In genomic region chr11:106156290-106156937, GRCh38 we compare ENCODE assay signal across 8 cellular contexts.
DNase-seq lines count a peak whose midpoint lies in the region; ATAC-seq and TF ChIP-seq lines count a peak whose summit lies in the region.

No MANE protein-coding gene starts in this region.

- H3K4me3 ChIP-seq in colonic mucosa, result no peak overlapping the region

- no peak overlapping the region for H3K9ac ChIP-seq in colonic mucosa (ENCODE audit: low read depth in 2 of 2, low read length in 2 of 2)

- H3K36me3 Mint-ChIP-seq in activated CD8-positive, alpha-beta T cell treated with anti-CD3 and anti-CD28 coated beads for 36 hours (ENCODE audit: low read depth), result no peaks in the 10 kb centered on the region
- no peaks in the 10 kb centered on the region for H3K36me3 Mint-ChIP-seq in activated CD8-positive, alpha-beta T cell treated with anti-CD3 and anti-CD28 coated beads, Interleukin-2, amount 10 ng/mL, durations not matched to agents 7 days and 5 days (ENCODE audit: low read depth)

- H3K36me3 ChIP-seq in colonic mucosa, result no peaks in the 10 kb centered on the region

- ATAC-seq in activated CD8-positive, alpha-beta T cell treated with anti-CD3 and anti-CD28 coated beads for 36 hours, result peak; percentile 39
- no peak for ATAC-seq in activated CD8-positive, alpha-beta T cell treated with anti-CD3 and anti-CD28 coated beads, Interleukin-2, amount 10 ng/mL, durations not matched to agents 7 days and 5 days
- ATAC-seq in HG02610 (IDR thresholded peaks at IDR 0.05; ENCODE audit: unreplicated experiment), result peak; percentile 56
- no peak for ATAC-seq in HG02840 (IDR thresholded peaks at IDR 0.05; ENCODE audit: low FRiP score, unreplicated experiment)

- no peak overlapping the region for H3K4me3 Mint-ChIP-seq in activated CD8-positive, alpha-beta T cell treated with anti-CD3 and anti-CD28 coated beads for 36 hours
- no peak overlapping the region for H3K4me3 Mint-ChIP-seq in activated CD8-positive, alpha-beta T cell treated with anti-CD3 and anti-CD28 coated beads, Interleukin-2, amount 10 ng/mL, durations not matched to agents 7 days and 5 days

- peaks cover 3% of the 10 kb centered on the region for H3K4me1 Mint-ChIP-seq in activated CD8-positive, alpha-beta T cell treated with anti-CD3 and anti-CD28 coated beads for 36 hours (ENCODE audit: low read depth)
- H3K4me1 Mint-ChIP-seq in activated CD8-positive, alpha-beta T cell treated with anti-CD3 and anti-CD28 coated beads, Interleukin-2, amount 10 ng/mL, durations not matched to agents 7 days and 5 days (ENCODE audit: low read depth), result peaks cover 4% of the 10 kb centered on the region

- no peaks in the 10 kb centered on the region for H3K9me3 Mint-ChIP-seq in activated CD8-positive, alpha-beta T cell treated with anti-CD3 and anti-CD28 coated beads for 36 hours
- no peaks in the 10 kb centered on the region for H3K9me3 Mint-ChIP-seq in activated CD8-positive, alpha-beta T cell treated with anti-CD3 and anti-CD28 coated beads, Interleukin-2, amount 10 ng/mL, durations not matched to agents 7 days and 5 days (ENCODE audit: insufficient read depth)

- POLR2A ChIA-PET in activated CD8-positive, alpha-beta T cell treated with anti-CD3 and anti-CD28 coated beads for 36 hours (lab: Charles Lee), result no interaction called here
- POLR2A ChIA-PET in activated CD8-positive, alpha-beta T cell treated with anti-CD3 and anti-CD28 coated beads, Interleukin-2, amount 10 ng/mL, durations not matched to agents 7 days and 5 days (lab: Charles Lee), result no interaction called here

- no peaks in the 10 kb centered on the region for H3K9me3 ChIP-seq in colonic mucosa

- H3K27ac Mint-ChIP-seq in activated CD8-positive, alpha-beta T cell treated with anti-CD3 and anti-CD28 coated beads for 36 hours, result no peak overlapping the region
- no peak overlapping the region for H3K27ac Mint-ChIP-seq in activated CD8-positive, alpha-beta T cell treated with anti-CD3 and anti-CD28 coated beads, Interleukin-2, amount 10 ng/mL, durations not matched to agents 7 days and 5 days

- CTCF ChIA-PET in activated CD8-positive, alpha-beta T cell treated with anti-CD3 and anti-CD28 coated beads for 36 hours (lab: Charles Lee), result interaction anchor here (0.7 to 1.4 kb wide), 8 partner anchors 18 to 1533 kb away, joined by 3 to 5 read pairs (median 3); no protein-coding TSS in a partner anchor
- CTCF ChIA-PET in activated CD8-positive, alpha-beta T cell treated with anti-CD3 and anti-CD28 coated beads, Interleukin-2, amount 10 ng/mL, durations not matched to agents 7 days and 5 days (lab: Charles Lee), result interaction anchor here (0.7 to 1.5 kb wide), 4 partner anchors 28 to 1255 kb away, joined by 3 to 4 read pairs (median 3); no protein-coding TSS in a partner anchor

- DNase-seq in activated CD8-positive, alpha-beta T cell treated with anti-CD3 and anti-CD28 coated beads for 36 hours, result peak; percentile 24
- DNase-seq in activated CD8-positive, alpha-beta T cell treated with anti-CD3 and anti-CD28 coated beads, Interleukin-2, amount 10 ng/mL, durations not matched to agents 7 days and 5 days, result no peak
- DNase-seq in NCI-H2227 treated with DMSO at 0.1 percent for 48 hours (lab: John Stamatoyannopoulos, UW) (peak; percentile 38), colonic mucosa (peak; percentile 19), mucosa of gallbladder (ENCODE audit: low spot score) (peak; percentile 42)
- no peak for DNase-seq in activated CD8-positive, alpha-beta memory T cell treated with anti-CD3 and anti-CD28 coated beads for 24 hours

- no peaks in the 10 kb centered on the region for H3K4me1 ChIP-seq in colonic mucosa

- TF ChIP-seq CTCF in activated CD8-positive, alpha-beta T cell treated with anti-CD3 and anti-CD28 coated beads for 36 hours (IDR thresholded peaks at IDR 0.05), result peak; percentile 56
- TF ChIP-seq CTCF in colonic mucosa (IDR thresholded peaks at IDR 0.05), result no peak

- H3K27me3 Mint-ChIP-seq in activated CD8-positive, alpha-beta T cell treated with anti-CD3 and anti-CD28 coated beads for 36 hours, result peaks cover 8% of the 10 kb centered on the region
- H3K27me3 Mint-ChIP-seq in activated CD8-positive, alpha-beta T cell treated with anti-CD3 and anti-CD28 coated beads, Interleukin-2, amount 10 ng/mL, durations not matched to agents 7 days and 5 days (ENCODE audit: low read depth), result no peaks in the 10 kb centered on the region

- H3K27me3 ChIP-seq in colonic mucosa, result no peaks in the 10 kb centered on the region

- H3K27ac ChIP-seq in colonic mucosa, result no peak overlapping the region

- intact Hi-C loops in activated CD8-positive, alpha-beta T cell treated with anti-CD3 and anti-CD28 coated beads for 36 hours (cut with micrococcal nuclease), result no loop called here
- intact Hi-C loops in colonic mucosa (cut with DNase I), result no loop called here

Comparison
In these comparisons a context has a peak if more than half of its experiments do, and no peak if none do; other contexts are left out.
1. ATAC-seq: peak in activated CD8-positive, alpha-beta T cell treated with anti-CD3 and anti-CD28 coated beads for 36 hours (single experiment) and HG02610 (single experiment); none in activated CD8-positive, alpha-beta T cell treated with anti-CD3 and anti-CD28 coated beads, Interleukin-2, amount 10 ng/mL, durations not matched to agents 7 days and 5 days (single experiment) and HG02840 (single experiment).
2. DNase-seq: peak in activated CD8-positive, alpha-beta T cell treated with anti-CD3 and anti-CD28 coated beads for 36 hours (single experiment), NCI-H2227 treated with DMSO at 0.1 percent for 48 hours (single experiment), colonic mucosa (single experiment) and mucosa of gallbladder (single experiment); none in activated CD8-positive, alpha-beta T cell treated with anti-CD3 and anti-CD28 coated beads, Interleukin-2, amount 10 ng/mL, durations not matched to agents 7 days and 5 days (single experiment) and activated CD8-positive, alpha-beta memory T cell treated with anti-CD3 and anti-CD28 coated beads for 24 hours (single experiment).